Comparison of ENCODE assay signal across 1 cellular context in genomic region chr7:149872419-149873073, GRCh38.
TF ChIP-seq lines count a peak whose summit lies in the region.

No MANE protein-coding gene starts in this region.

TF ChIP-seq in K562, 482 proteins besides CTCF, POLR2A, EP300 and RAD21 (continued from another document and continues in another):
- TF ChIP-seq, protein P1, sequence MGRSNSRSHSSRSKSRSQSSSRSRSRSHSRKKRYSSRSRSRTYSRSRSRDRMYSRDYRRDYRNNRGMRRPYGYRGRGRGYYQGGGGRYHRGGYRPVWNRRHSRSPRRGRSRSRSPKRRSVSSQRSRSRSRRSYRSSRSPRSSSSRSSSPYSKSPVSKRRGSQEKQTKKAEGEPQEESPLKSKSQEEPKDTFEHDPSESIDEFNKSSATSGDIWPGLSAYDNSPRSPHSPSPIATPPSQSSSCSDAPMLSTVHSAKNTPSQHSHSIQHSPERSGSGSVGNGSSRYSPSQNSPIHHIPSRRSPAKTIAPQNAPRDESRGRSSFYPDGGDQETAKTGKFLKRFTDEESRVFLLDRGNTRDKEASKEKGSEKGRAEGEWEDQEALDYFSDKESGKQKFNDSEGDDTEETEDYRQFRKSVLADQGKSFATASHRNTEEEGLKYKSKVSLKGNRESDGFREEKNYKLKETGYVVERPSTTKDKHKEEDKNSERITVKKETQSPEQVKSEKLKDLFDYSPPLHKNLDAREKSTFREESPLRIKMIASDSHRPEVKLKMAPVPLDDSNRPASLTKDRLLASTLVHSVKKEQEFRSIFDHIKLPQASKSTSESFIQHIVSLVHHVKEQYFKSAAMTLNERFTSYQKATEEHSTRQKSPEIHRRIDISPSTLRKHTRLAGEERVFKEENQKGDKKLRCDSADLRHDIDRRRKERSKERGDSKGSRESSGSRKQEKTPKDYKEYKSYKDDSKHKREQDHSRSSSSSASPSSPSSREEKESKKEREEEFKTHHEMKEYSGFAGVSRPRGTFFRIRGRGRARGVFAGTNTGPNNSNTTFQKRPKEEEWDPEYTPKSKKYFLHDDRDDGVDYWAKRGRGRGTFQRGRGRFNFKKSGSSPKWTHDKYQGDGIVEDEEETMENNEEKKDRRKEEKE (IDR thresholded peaks at IDR 0.05; ENCODE audit: borderline replicate concordance in 1 of 2, control insufficient read depth in 1 of 2, low read depth in 2 of 2, low read length in 1 of 2): no peak
- TF ChIP-seq FOXK2 (conservative IDR thresholded peaks at IDR 0.05 in 1 of 2, IDR thresholded peaks at IDR 0.05 in 1 of 2; ENCODE audit: low read depth in 2 of 2) (0 out of 4 replicates have a peak, but pooled peaks have one; percentile 18 to 44), TSHZ1 (CRISPR knock-in tag; IDR thresholded peaks at IDR 0.05) (no peak), IRF9 (tag; IDR thresholded peaks at IDR 0.05) (no peak), SREBF2 (CRISPR knock-in tag; IDR thresholded peaks at IDR 0.05) (no peak), E2F8 (IDR thresholded peaks at IDR 0.05; ENCODE audit: low read depth, partially characterized antibody) (no peak), BRD9 (IDR thresholded peaks at IDR 0.05; ENCODE audit: low read depth, partially characterized antibody) (no peak), TEAD1 (CRISPR knock-in tag; IDR thresholded peaks at IDR 0.05) (peak in 1 of 2 experiments; percentile 25; a peak in 1 of 4 replicates), ZNF24 (IDR thresholded peaks at IDR 0.05) (no peak), HOXB6 (CRISPR knock-in tag; IDR thresholded peaks at IDR 0.05; ENCODE audit: borderline replicate concordance) (no peak), FOXJ3 (CRISPR knock-in tag; IDR thresholded peaks at IDR 0.05) (no peak), POLR2B (IDR thresholded peaks at IDR 0.05; ENCODE audit: low read depth, partially characterized antibody) (no peak), GABPB2 (CRISPR knock-in tag; conservative IDR thresholded peaks at IDR 0.05) (no peak), BRF1 (IDR thresholded peaks at IDR 0.05; ENCODE audit: borderline replicate concordance, extremely low read depth, insufficient read length) (no peak), ZNF79 (CRISPR knock-in tag; IDR thresholded peaks at IDR 0.05; ENCODE audit: low read depth) (no peak), ZNF507 (tag; conservative IDR thresholded peaks at IDR 0.05) (no peak), GTF2E2 (tag; IDR thresholded peaks at IDR 0.05) (peak; percentile 63; the same call in 1 of the 2 replicates), SREBF1 (IDR thresholded peaks at IDR 0.05; ENCODE audit: borderline replicate concordance, low read depth, low read length) (no peak), DLX4 (CRISPR knock-in tag; IDR thresholded peaks at IDR 0.05) (no peak; the same call in 1 of the 2 replicates)
- TF ChIP-seq, protein P2, sequence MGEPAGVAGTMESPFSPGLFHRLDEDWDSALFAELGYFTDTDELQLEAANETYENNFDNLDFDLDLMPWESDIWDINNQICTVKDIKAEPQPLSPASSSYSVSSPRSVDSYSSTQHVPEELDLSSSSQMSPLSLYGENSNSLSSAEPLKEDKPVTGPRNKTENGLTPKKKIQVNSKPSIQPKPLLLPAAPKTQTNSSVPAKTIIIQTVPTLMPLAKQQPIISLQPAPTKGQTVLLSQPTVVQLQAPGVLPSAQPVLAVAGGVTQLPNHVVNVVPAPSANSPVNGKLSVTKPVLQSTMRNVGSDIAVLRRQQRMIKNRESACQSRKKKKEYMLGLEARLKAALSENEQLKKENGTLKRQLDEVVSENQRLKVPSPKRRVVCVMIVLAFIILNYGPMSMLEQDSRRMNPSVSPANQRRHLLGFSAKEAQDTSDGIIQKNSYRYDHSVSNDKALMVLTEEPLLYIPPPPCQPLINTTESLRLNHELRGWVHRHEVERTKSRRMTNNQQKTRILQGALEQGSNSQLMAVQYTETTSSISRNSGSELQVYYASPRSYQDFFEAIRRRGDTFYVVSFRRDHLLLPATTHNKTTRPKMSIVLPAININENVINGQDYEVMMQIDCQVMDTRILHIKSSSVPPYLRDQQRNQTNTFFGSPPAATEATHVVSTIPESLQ (CRISPR knock-in tag; IDR thresholded peaks at IDR 0.05): no peak
- TF ChIP-seq, protein P3, sequence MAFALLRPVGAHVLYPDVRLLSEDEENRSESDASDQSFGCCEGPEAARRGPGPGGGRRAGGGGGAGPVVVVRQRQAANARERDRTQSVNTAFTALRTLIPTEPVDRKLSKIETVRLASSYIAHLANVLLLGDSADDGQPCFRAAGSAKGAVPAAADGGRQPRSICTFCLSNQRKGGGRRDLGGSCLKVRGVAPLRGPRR (CRISPR knock-in tag; IDR thresholded peaks at IDR 0.05): 0 out of 2 replicates have a peak, but pooled peaks have one; percentile 21
- TF ChIP-seq, protein P4, sequence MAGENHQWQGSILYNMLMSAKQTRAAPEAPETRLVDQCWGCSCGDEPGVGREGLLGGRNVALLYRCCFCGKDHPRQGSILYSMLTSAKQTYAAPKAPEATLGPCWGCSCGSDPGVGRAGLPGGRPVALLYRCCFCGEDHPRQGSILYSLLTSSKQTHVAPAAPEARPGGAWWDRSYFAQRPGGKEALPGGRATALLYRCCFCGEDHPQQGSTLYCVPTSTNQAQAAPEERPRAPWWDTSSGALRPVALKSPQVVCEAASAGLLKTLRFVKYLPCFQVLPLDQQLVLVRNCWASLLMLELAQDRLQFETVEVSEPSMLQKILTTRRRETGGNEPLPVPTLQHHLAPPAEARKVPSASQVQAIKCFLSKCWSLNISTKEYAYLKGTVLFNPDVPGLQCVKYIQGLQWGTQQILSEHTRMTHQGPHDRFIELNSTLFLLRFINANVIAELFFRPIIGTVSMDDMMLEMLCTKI (IDR thresholded peaks at IDR 0.05; ENCODE audit: partially characterized antibody): no peak
- TF ChIP-seq, protein P5, sequence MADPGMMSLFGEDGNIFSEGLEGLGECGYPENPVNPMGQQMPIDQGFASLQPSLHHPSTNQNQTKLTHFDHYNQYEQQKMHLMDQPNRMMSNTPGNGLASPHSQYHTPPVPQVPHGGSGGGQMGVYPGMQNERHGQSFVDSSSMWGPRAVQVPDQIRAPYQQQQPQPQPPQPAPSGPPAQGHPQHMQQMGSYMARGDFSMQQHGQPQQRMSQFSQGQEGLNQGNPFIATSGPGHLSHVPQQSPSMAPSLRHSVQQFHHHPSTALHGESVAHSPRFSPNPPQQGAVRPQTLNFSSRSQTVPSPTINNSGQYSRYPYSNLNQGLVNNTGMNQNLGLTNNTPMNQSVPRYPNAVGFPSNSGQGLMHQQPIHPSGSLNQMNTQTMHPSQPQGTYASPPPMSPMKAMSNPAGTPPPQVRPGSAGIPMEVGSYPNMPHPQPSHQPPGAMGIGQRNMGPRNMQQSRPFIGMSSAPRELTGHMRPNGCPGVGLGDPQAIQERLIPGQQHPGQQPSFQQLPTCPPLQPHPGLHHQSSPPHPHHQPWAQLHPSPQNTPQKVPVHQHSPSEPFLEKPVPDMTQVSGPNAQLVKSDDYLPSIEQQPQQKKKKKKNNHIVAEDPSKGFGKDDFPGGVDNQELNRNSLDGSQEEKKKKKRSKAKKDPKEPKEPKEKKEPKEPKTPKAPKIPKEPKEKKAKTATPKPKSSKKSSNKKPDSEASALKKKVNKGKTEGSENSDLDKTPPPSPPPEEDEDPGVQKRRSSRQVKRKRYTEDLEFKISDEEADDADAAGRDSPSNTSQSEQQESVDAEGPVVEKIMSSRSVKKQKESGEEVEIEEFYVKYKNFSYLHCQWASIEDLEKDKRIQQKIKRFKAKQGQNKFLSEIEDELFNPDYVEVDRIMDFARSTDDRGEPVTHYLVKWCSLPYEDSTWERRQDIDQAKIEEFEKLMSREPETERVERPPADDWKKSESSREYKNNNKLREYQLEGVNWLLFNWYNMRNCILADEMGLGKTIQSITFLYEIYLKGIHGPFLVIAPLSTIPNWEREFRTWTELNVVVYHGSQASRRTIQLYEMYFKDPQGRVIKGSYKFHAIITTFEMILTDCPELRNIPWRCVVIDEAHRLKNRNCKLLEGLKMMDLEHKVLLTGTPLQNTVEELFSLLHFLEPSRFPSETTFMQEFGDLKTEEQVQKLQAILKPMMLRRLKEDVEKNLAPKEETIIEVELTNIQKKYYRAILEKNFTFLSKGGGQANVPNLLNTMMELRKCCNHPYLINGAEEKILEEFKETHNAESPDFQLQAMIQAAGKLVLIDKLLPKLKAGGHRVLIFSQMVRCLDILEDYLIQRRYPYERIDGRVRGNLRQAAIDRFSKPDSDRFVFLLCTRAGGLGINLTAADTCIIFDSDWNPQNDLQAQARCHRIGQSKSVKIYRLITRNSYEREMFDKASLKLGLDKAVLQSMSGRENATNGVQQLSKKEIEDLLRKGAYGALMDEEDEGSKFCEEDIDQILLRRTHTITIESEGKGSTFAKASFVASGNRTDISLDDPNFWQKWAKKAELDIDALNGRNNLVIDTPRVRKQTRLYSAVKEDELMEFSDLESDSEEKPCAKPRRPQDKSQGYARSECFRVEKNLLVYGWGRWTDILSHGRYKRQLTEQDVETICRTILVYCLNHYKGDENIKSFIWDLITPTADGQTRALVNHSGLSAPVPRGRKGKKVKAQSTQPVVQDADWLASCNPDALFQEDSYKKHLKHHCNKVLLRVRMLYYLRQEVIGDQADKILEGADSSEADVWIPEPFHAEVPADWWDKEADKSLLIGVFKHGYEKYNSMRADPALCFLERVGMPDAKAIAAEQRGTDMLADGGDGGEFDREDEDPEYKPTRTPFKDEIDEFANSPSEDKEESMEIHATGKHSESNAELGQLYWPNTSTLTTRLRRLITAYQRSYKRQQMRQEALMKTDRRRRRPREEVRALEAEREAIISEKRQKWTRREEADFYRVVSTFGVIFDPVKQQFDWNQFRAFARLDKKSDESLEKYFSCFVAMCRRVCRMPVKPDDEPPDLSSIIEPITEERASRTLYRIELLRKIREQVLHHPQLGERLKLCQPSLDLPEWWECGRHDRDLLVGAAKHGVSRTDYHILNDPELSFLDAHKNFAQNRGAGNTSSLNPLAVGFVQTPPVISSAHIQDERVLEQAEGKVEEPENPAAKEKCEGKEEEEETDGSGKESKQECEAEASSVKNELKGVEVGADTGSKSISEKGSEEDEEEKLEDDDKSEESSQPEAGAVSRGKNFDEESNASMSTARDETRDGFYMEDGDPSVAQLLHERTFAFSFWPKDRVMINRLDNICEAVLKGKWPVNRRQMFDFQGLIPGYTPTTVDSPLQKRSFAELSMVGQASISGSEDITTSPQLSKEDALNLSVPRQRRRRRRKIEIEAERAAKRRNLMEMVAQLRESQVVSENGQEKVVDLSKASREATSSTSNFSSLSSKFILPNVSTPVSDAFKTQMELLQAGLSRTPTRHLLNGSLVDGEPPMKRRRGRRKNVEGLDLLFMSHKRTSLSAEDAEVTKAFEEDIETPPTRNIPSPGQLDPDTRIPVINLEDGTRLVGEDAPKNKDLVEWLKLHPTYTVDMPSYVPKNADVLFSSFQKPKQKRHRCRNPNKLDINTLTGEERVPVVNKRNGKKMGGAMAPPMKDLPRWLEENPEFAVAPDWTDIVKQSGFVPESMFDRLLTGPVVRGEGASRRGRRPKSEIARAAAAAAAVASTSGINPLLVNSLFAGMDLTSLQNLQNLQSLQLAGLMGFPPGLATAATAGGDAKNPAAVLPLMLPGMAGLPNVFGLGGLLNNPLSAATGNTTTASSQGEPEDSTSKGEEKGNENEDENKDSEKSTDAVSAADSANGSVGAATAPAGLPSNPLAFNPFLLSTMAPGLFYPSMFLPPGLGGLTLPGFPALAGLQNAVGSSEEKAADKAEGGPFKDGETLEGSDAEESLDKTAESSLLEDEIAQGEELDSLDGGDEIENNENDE (IDR thresholded peaks at IDR 0.05; ENCODE audit: low read depth, low read length): no peak
